Comparison of ENCODE assay signal across 8 cellular contexts in genomic region chr9:93132946-93133640, GRCh38. TPM values are rescaled to one million over a fixed set of nuclear protein-coding genes. Genes with fewer than 3 reads are reported as not detected.
DNase-seq lines count a peak whose midpoint lies in the region; ATAC-seq, FAIRE-seq and TF ChIP-seq lines count a peak whose summit lies in the region.

No MANE protein-coding gene starts in this region.

- H3K4me2 ChIP-seq in osteoblast (ENCODE audit: insufficient read depth, low read length), result peak overlapping the region; percentile 94

- ATAC-seq in SK-N-SH treated with all-trans-retinoic acid at 6 μM for 48 hours (peak; percentile 4), HG03045 (IDR thresholded peaks at IDR 0.05; ENCODE audit: unreplicated experiment) (no peak), esophagus mucosa (no peak), HG02970 (IDR thresholded peaks at IDR 0.05; ENCODE audit: low FRiP score, unreplicated experiment) (no peak)

- H3K4me3 ChIP-seq in fibroblast of villous mesenchyme (ENCODE audit: low read depth, low read length) (peak overlapping the region; percentile 78), osteoblast (ENCODE audit: insufficient read depth, low read length) (peak overlapping the region; percentile 82)

- H3K4me1 ChIP-seq in osteoblast (ENCODE audit: insufficient read depth, low read length), result peaks cover 19% of the 10 kb centered on the region

- no peaks in the 10 kb centered on the region for H3K36me3 ChIP-seq in osteoblast (ENCODE audit: insufficient read depth, low read length)

- H3K79me2 ChIP-seq in osteoblast (ENCODE audit: insufficient read depth, low read length), result peaks cover 33% of the 10 kb centered on the region

- H3K9me3 ChIP-seq in osteoblast (ENCODE audit: low read depth, low read length), result no peaks in the 10 kb centered on the region

- in situ Hi-C loops in G401 (cut with HindIII; ENCODE audit: low sequenced_read_pairs), result no loop called here

- DNase-seq in G401 (ENCODE audit: low spot score) (peak; percentile 36), fibroblast of villous mesenchyme (ENCODE audit: low read depth) (no peak), osteoblast (ENCODE audit: insufficient read length, low spot score, missing footprints) (peak; percentile 91), D721Med (ENCODE audit: insufficient read length, low spot score) (no peak)

- H3K27me3 ChIP-seq in osteoblast (ENCODE audit: insufficient read depth, low read length), result no peaks in the 10 kb centered on the region

- peak overlapping the region; percentile 96 for H3K27ac ChIP-seq in osteoblast (ENCODE audit: low read depth, low read length)

- TF ChIP-seq CTCF in fibroblast of villous mesenchyme (IDR thresholded peaks at IDR 0.05; ENCODE audit: insufficient read depth, low read depth, low read length) (no peak), osteoblast (IDR thresholded peaks at IDR 0.05; ENCODE audit: extremely low read depth, low read depth, low read length) (no peak), D721Med (IDR thresholded peaks at IDR 0.05; ENCODE audit: insufficient read depth, missing control alignments) (no peak)

- peak overlapping the region; percentile 42 for H2AFZ ChIP-seq in osteoblast (ENCODE audit: low read length)

- peaks cover 33% of the 10 kb centered on the region for H4K20me1 ChIP-seq in osteoblast (ENCODE audit: insufficient read depth, low read length)

- FAIRE-seq in D721Med (lab: Jason Lieb, UNC), result no peak

TF ChIP-seq in SK-N-SH treated with all-trans-retinoic acid at 6 μM for 48 hours, 23 proteins besides CTCF, POLR2A, EP300 and RAD21:
- TF ChIP-seq TSHZ2 (CRISPR knock-in tag; IDR thresholded peaks at IDR 0.05) (no peak), RARB (CRISPR knock-in tag; IDR thresholded peaks at IDR 0.05) (no peak), ZNF8 (CRISPR knock-in tag; IDR thresholded peaks at IDR 0.05) (no peak), CSDC2 (CRISPR knock-in tag; IDR thresholded peaks at IDR 0.05) (no peak), ZNF70 (CRISPR knock-in tag; IDR thresholded peaks at IDR 0.05) (no peak), CREB5 (CRISPR knock-in tag; IDR thresholded peaks at IDR 0.05; ENCODE audit: low read depth) (no peak), POU6F1 (CRISPR knock-in tag; IDR thresholded peaks at IDR 0.05; ENCODE audit: borderline replicate concordance, low read depth) (no peak), ARNTL (CRISPR knock-in tag; IDR thresholded peaks at IDR 0.05; ENCODE audit: borderline replicate concordance, low read depth) (no peak), GLIS3 (CRISPR knock-in tag; IDR thresholded peaks at IDR 0.05) (no peak), PPARA (CRISPR knock-in tag; IDR thresholded peaks at IDR 0.05; ENCODE audit: borderline replicate concordance) (no peak), PATZ1 (CRISPR knock-in tag; IDR thresholded peaks at IDR 0.05; ENCODE audit: borderline replicate concordance) (no peak), ZFP3 (CRISPR knock-in tag; IDR thresholded peaks at IDR 0.05) (no peak), BACH2 (CRISPR knock-in tag; IDR thresholded peaks at IDR 0.05; ENCODE audit: borderline replicate concordance) (no peak), OSR1 (CRISPR knock-in tag; IDR thresholded peaks at IDR 0.05) (no peak), ESRRG (CRISPR knock-in tag; IDR thresholded peaks at IDR 0.05) (no peak), SNAI2 (CRISPR knock-in tag; IDR thresholded peaks at IDR 0.05) (no peak), ZC3H10 (CRISPR knock-in tag; IDR thresholded peaks at IDR 0.05) (no peak), ISL1 (CRISPR knock-in tag; IDR thresholded peaks at IDR 0.05) (no peak), ZFP30 (CRISPR knock-in tag; IDR thresholded peaks at IDR 0.05) (no peak)

RNA-seq across cellular contexts. Expression of gene NINJ1, which starts 1.0 kb away (rescaled TPM):
- 25.6 and 28.4 TPM in 2 replicates for total RNA-seq in G401 (2014; rRNA removed; shearing (Covaris generic))
- total RNA-seq in fibroblast of villous mesenchyme, result 30.3 and 33.7 TPM in 2 replicates
- total RNA-seq in osteoblast, result 33.6 and 34.7 TPM in 2 replicates
- total RNA-seq in esophagus mucosa, result 16.9 TPM

RNA-seq across cellular contexts. Expression of gene CARD19, which starts 37.1 kb away (rescaled TPM):
- 31.4 and 36.7 TPM in 2 replicates for total RNA-seq in G401 (2014; rRNA removed; shearing (Covaris generic))
- total RNA-seq in fibroblast of villous mesenchyme (35.8 and 45.1 TPM in 2 replicates), osteoblast (38.4 and 38.6 TPM in 2 replicates), esophagus mucosa (19.9 TPM)

RNA-seq across cellular contexts. Expression of gene WNK2, which starts 50.8 kb away (rescaled TPM):
- 5.8 and 8.9 TPM in 2 replicates for total RNA-seq in G401 (2014; rRNA removed; shearing (Covaris generic))
- total RNA-seq in fibroblast of villous mesenchyme (not detected in 2 replicates), osteoblast (not detected in 2 replicates), esophagus mucosa (0.92 TPM)

Comparison
In these comparisons a context has a peak if more than half of its experiments do, and no peak if none do; other contexts are left out.
1. DNase-seq: peak in G401 (single experiment) and osteoblast (single experiment); none in fibroblast of villous mesenchyme (single experiment) and D721Med (single experiment).